8 cellular contexts compared by ENCODE assay signal in the genomic region with DNA sequence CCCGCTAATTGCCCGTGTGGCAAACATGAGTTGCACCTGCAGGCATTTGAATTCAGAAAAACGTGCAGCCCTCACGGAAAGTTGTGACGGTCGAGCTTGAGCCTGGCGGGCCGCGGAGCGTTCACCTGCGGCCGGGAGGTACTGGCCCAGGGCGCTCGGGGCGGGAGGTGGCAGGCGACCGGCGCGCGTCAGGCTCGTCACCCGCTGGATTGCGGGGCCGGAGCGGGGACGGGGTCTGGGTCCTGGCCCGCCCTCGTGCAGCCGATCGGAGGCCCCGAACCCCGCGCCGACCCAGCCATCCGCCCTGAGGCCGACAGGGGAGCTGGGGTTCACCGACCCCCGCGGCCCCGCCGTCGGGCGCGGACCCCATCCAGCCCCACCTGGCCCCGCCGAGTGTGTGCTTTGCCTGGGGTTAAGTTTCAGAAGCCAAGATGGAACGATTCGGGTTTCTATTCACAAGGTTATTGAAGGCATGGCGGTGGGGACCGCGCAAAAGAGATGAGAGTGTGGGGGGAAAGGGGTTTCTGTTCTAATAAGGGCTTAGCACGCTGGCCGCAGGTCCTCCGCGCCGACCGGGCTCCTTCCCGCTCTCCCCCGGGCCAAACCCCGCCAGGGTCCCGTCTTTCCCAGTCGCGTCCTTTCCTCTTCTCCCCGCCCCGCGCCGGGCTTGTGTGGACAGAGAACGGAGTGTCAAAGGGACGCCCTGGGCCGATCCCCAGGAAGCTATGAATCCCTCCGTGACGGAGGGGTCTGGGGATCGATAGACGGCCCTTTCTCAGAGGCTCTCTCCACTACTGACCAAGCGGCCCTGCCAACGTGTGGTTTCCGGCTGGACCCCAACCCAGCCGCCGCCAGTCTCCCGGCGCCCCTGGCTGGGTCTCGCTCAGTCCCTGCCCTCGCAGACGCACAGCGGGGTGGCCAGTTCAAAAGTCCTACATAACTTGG. TPM values are rescaled to one million over a fixed set of nuclear protein-coding genes. Genes with fewer than 3 reads are reported as not detected.
DNase-seq lines count a peak whose midpoint lies in the region; FAIRE-seq and TF ChIP-seq lines count a peak whose summit lies in the region.

No MANE protein-coding gene starts in this region.

- H3K4me1 Mint-ChIP-seq in H9 (peaks cover 63% of the 10 kb centered on the region in 2 experiments), brain (peaks cover 47% of the 10 kb centered on the region)

- H3K14ac ChIP-seq in H9 (ENCODE audit: insufficient read depth, low read length), result no peak overlapping the region; the same call in 1 of the 2 replicates

- H3K4me3 Mint-ChIP-seq in H9, result peak overlapping the region; percentile 84 to 91
- H3K4me3 Mint-ChIP-seq in brain, result peak overlapping the region; percentile 87 to 94 (median 89)

- H3K27ac ChIP-seq in H9 (ENCODE audit: insufficient read length, low read depth, low read length) (no peak overlapping the region), small intestine (ENCODE audit: low read depth in 1 of 2, low read length in 1 of 2) (peak overlapping the region; percentile 29 to 86)

- no peak overlapping the region for H2BK12ac ChIP-seq in H9 (ENCODE audit: insufficient read length, low read depth, low read length)

- no peaks in the 10 kb centered on the region; a peak in 1 of 5 replicates for H3K9me3 Mint-ChIP-seq in H9
- peaks cover 0 to 5% (median 0%) of the 10 kb centered on the region in 5 experiments for H3K9me3 Mint-ChIP-seq in brain

- H3K4ac ChIP-seq in H9 (ENCODE audit: low read depth, low read length), result no peak overlapping the region

- WGBS in H9 (ENCODE audit: extremely low coverage, insufficient read length, low lambda C conversion rate), result no CpG with 5 or more reads among the region's 85 CpGs
- 0 to 1% (median 1%) methylated on average over 67 to 85 of the region's 85 CpGs for WGBS in small intestine, 3 donors

- H2AFZ ChIP-seq in H9 (ENCODE audit: low read length), result no peak overlapping the region

- H4K8ac ChIP-seq in H9 (replicated peaks; ENCODE audit: insufficient read length, low read depth, low read length), result no peak overlapping the region

- H3K36me3 Mint-ChIP-seq in H9 (ENCODE audit: insufficient read depth in 1 of 3, low read depth in 3 of 3) (no peaks in the 10 kb centered on the region), brain (no peaks in the 10 kb centered on the region)

- H2BK15ac ChIP-seq in H9 (ENCODE audit: low read depth, low read length), result no peak overlapping the region

- H3K4me2 ChIP-seq in H9 (ENCODE audit: insufficient read depth, insufficient read length, low read length), result peak overlapping the region; percentile 90

- peaks cover 6% of the 10 kb centered on the region for H3K4me1 ChIP-seq in H9 (ENCODE audit: insufficient read depth, low read length)
- H3K4me1 ChIP-seq in small intestine (ENCODE audit: control insufficient read depth in 2 of 2, insufficient read depth in 1 of 2, low read depth in 1 of 2, low read length in 1 of 2), result peaks cover 0 to 4% of the 10 kb centered on the region in 2 donors

- no peak overlapping the region for H3K18ac ChIP-seq in H9 (ENCODE audit: insufficient read length, low read depth, low read length)

- TF ChIP-seq CTCF in H9 (conservative IDR thresholded peaks at IDR 0.05) (no peak), brain (conservative IDR thresholded peaks at IDR 0.05) (no peak)

- peak overlapping the region; percentile 44 to 61 for H3K4me3 ChIP-seq in small intestine (ENCODE audit: low read depth in 1 of 2, low read length in 2 of 2)

- DNase-seq in 8988T, result peak; percentile 45
- peak; percentile 61 for DNase-seq in H9
- DNase-seq in RPMI8226, result peak; percentile 86
- peak; percentile 81 for DNase-seq in islet precursor cell
- peak; percentile 32 for DNase-seq in small intestine
- no peak for DNase-seq in GOT3 (lab: John Stamatoyannopoulos, UW)
- DNase-seq in T-helper 9 cell, result no peak

- no peaks in the 10 kb centered on the region for H3K79me1 ChIP-seq in H9 (ENCODE audit: insufficient read depth, low read depth, low read length, poor library complexity, severe bottlenecking)

- H2BK20ac ChIP-seq in H9 (ENCODE audit: low read depth, low read length, poor library complexity, severe bottlenecking), result no peak overlapping the region

- H4K91ac ChIP-seq in H9 (ENCODE audit: insufficient read length, low read depth, low read length), result no peak overlapping the region

- peak overlapping the region; percentile 1 for H3K9ac ChIP-seq in H9 (ENCODE audit: extremely low read depth, insufficient read length, low read length)

- FAIRE-seq in small intestine (lab: Jason Lieb, UNC), result no peak

- peak overlapping the region in 1 of 3 experiments; percentile 27; a peak in 2 of 7 replicates for H3K27ac Mint-ChIP-seq in H9
- H3K27ac Mint-ChIP-seq in brain, result peak overlapping the region in 2 of 5 experiments; percentile 42 to 86

- H3K36me3 ChIP-seq in small intestine (ENCODE audit: control insufficient read depth in 2 of 2, insufficient read depth in 2 of 2, low read length in 2 of 2), result no peaks in the 10 kb centered on the region

- no peaks in the 10 kb centered on the region for H3K9me3 ChIP-seq in H9 (ENCODE audit: control insufficient read depth, low read depth, low read length)
- H3K9me3 ChIP-seq in small intestine (ENCODE audit: control insufficient read depth, low read depth), result no peaks in the 10 kb centered on the region

- H2AK5ac ChIP-seq in H9 (ENCODE audit: insufficient read length, low read length), result no peak overlapping the region

- H2BK120ac ChIP-seq in H9 (ENCODE audit: low read depth, low read length, poor library complexity, severe bottlenecking), result no peak overlapping the region

- no peak overlapping the region for H3K23ac ChIP-seq in H9 (ENCODE audit: insufficient read length, low read depth, low read length)

- H4K5ac ChIP-seq in H9 (ENCODE audit: insufficient read length, low read depth, low read length), result no peak overlapping the region

- H3T11ph ChIP-seq in H9 (ENCODE audit: low read length), result no peak overlapping the region

- no peak overlapping the region for H3K56ac ChIP-seq in H9 (ENCODE audit: insufficient read length, low read depth, low read length)

- no peak overlapping the region for H2BK5ac ChIP-seq in H9 (ENCODE audit: insufficient read length, low read length)

- H3K27me3 Mint-ChIP-seq in H9 (ENCODE audit: low read depth), result peaks cover 30% of the 10 kb centered on the region
- H3K27me3 Mint-ChIP-seq in brain, result peaks cover 94% of the 10 kb centered on the region

- H3K27me3 ChIP-seq in H9 (ENCODE audit: insufficient read depth, low read length) (peaks cover 10% of the 10 kb centered on the region; the same call in 1 of the 2 replicates), small intestine (ENCODE audit: control insufficient read depth in 2 of 2, insufficient read depth in 2 of 2, low read length in 2 of 2) (peaks cover 0 to 3% of the 10 kb centered on the region in 2 donors)

- H3K79me2 ChIP-seq in H9 (ENCODE audit: insufficient read depth, low read length), result peaks cover 2% of the 10 kb centered on the region; the same call in 1 of the 2 replicates

- peaks cover 27% of the 10 kb centered on the region for H3K23me2 ChIP-seq in H9 (ENCODE audit: insufficient read length, low read depth, low read length, poor library complexity, severe bottlenecking)

- no peaks in the 10 kb centered on the region for H4K20me1 ChIP-seq in H9 (ENCODE audit: control insufficient read depth, insufficient read depth, insufficient read length)

RNA-seq across cellular contexts. Expression of a gene that starts 1.6 kb away (rescaled TPM):
- 5.6 and 6.6 TPM in 2 replicates for total RNA-seq in H9 (2021)
- 2.5 TPM for polyA plus RNA-seq in brain (ENCODE audit: insufficient read depth, low read depth, low replicate concordance)
- polyA plus RNA-seq in small intestine, result 1 to 10 TPM in 1 of 3 donors, under 1 TPM in 1, not detected in 1; 0.81 to 3.8 TPM

RNA-seq across cellular contexts. Expression of a gene that starts 42.9 kb away (rescaled TPM):
- 7.1 and 9.4 TPM in 2 replicates for total RNA-seq in H9 (2021)
- polyA plus RNA-seq in brain (ENCODE audit: insufficient read depth, low read depth, low replicate concordance) (17.9 TPM), small intestine (10 to 100 TPM; 10.7 to 42.3 (median 11.3) TPM)

Comparison
In these comparisons a context has a peak if more than half of its experiments do, and no peak if none do; other contexts are left out.
1. DNase-seq: peak in 8988T (single experiment), H9 (single experiment), RPMI8226 (single experiment), islet precursor cell (single experiment) and small intestine (single experiment); none in GOT3 (single experiment) and T-helper 9 cell (single experiment).